Comparison of ENCODE assay signal across 11 cellular contexts in the genomic region with DNA sequence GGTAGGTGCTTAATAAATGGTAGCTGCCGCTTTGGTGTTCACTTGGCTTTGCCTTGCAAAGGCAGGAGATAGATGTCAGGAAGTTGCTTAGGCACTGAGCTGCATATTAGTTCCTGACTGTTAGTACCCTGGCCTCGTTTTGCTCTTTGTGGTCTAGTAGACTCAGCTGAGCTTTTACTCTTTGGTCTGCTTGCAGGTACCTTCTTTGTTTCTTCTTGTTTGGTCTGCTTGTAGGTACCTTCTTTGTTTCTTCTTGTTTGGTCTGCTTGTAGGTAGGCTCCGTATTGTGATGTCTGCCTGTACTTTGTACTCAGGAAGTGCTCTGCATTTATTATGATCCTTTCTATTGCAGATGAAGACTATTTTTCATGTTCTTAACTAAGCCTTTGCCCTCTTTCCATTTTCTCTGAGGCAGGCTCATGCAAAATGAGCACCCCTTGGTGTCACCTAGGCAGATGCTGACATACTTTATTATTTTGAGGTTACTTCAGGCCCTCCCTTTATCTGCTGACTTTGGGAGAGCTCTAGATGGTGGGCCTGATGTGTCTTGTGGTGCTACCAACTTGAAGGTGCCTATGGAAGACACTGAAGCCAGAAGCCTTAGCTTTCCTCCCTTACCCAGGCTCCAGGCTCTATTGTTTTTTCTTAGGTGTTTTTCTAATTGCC. TPM values are rescaled to one million over a fixed set of nuclear protein-coding genes. Genes with fewer than 3 reads are reported as not detected.
A peak's percentile ranks its signal among the peaks of the same experiment; 100 is the strongest.
DNase-seq lines count a peak whose midpoint lies in the region; ATAC-seq lines count a peak whose summit lies in the region.
"Had no signal": no experiment of that assay in that cellular context is flagged by ENCODE, and none has a peak within 500 bp of the region (broad histone marks: within the 10 kb centered on the region; RNA-seq: fewer than 3 reads in every experiment).

No MANE protein-coding gene starts in this region.

- no peak overlapping the region for H3K27ac ChIP-seq in CD4-positive, alpha-beta memory T cell (ENCODE audit: low read depth, low read length)

- no peaks in the 10 kb centered on the region for H3K9me3 Mint-ChIP-seq in CD4-positive, alpha-beta memory T cell
- no peaks in the 10 kb centered on the region for H3K9me3 Mint-ChIP-seq in activated CD8-positive, alpha-beta T cell treated with anti-CD3 and anti-CD28 coated beads, Interleukin-2, amount 10 ng/mL, durations not matched to agents 7 days and 5 days (ENCODE audit: insufficient read depth)

- no peaks in the 10 kb centered on the region for H3K27me3 Mint-ChIP-seq in CD4-positive, alpha-beta memory T cell
- H3K27me3 Mint-ChIP-seq in activated CD8-positive, alpha-beta T cell treated with anti-CD3 and anti-CD28 coated beads, Interleukin-2, amount 10 ng/mL, durations not matched to agents 7 days and 5 days (ENCODE audit: low read depth): no peaks in the 10 kb centered on the region

- H3K4me3 Mint-ChIP-seq in CD4-positive, alpha-beta memory T cell: peak overlapping the region in 7 of 8 donors; percentile 15 to 60 (median 45)
- H3K4me3 Mint-ChIP-seq in activated CD8-positive, alpha-beta T cell treated with anti-CD3 and anti-CD28 coated beads, Interleukin-2, amount 10 ng/mL, durations not matched to agents 7 days and 5 days: no peak overlapping the region

- DNase-seq in CD4-positive, alpha-beta memory T cell: peak in 4 of 5 donors; percentile 4 to 15 (median 12)
- DNase-seq in GDM1 (lab: John Stamatoyannopoulos, UW): peak; percentile 6
- DNase-seq in activated CD8-positive, alpha-beta T cell treated with anti-CD3 and anti-CD28 coated beads, Interleukin-2, amount 10 ng/mL, durations not matched to agents 7 days and 5 days: no peak
- DNase-seq in COR-L47 (lab: John Stamatoyannopoulos, UW): no peak
- DNase-seq: amniotic stem cell, DMS79 treated with DMSO at 0.1 percent for 48 hours, nucleus accumbens had no signal

- peak overlapping the region; percentile 33 to 89 (median 43) for H3K27ac Mint-ChIP-seq in CD4-positive, alpha-beta memory T cell
- H3K27ac Mint-ChIP-seq in activated CD8-positive, alpha-beta T cell treated with anti-CD3 and anti-CD28 coated beads, Interleukin-2, amount 10 ng/mL, durations not matched to agents 7 days and 5 days: peak overlapping the region; percentile 36

- H3K4me1 ChIP-seq in CD4-positive, alpha-beta memory T cell (ENCODE audit: insufficient read depth, low read length): peaks cover 29% of the 10 kb centered on the region
- H3K4me1 ChIP-seq in mucosa of stomach (ENCODE audit: control insufficient read depth, insufficient read depth, low read length): peaks cover 52% of the 10 kb centered on the region

- CTCF ChIA-PET in CD4-positive, alpha-beta memory T cell (lab: Charles Lee; ENCODE audit: partially characterized antibody): interaction anchor here (0.6 to 1.2 kb wide), 5 partner anchors 15 to 54 kb away, joined by 3 to 4 read pairs (median 3); no protein-coding TSS in a partner anchor
- CTCF ChIA-PET in activated CD8-positive, alpha-beta T cell treated with anti-CD3 and anti-CD28 coated beads, Interleukin-2, amount 10 ng/mL, durations not matched to agents 7 days and 5 days (lab: Charles Lee): interaction anchor here (1.1 kb wide), 2 partner anchors 8 to 28 kb away, joined by 3 read pairs; no protein-coding TSS in a partner anchor

- peak overlapping the region; percentile 35 for H3K9ac ChIP-seq in mucosa of stomach (ENCODE audit: low read length)

- H3K4me1 Mint-ChIP-seq in CD4-positive, alpha-beta memory T cell: peaks cover 29 to 55% (median 39%) of the 10 kb centered on the region in 4 donors
- H3K4me1 Mint-ChIP-seq in activated CD8-positive, alpha-beta T cell treated with anti-CD3 and anti-CD28 coated beads, Interleukin-2, amount 10 ng/mL, durations not matched to agents 7 days and 5 days (ENCODE audit: low read depth): peaks cover 39% of the 10 kb centered on the region

- ATAC-seq in activated CD8-positive, alpha-beta T cell treated with anti-CD3 and anti-CD28 coated beads, Interleukin-2, amount 10 ng/mL, durations not matched to agents 7 days and 5 days: peak; percentile 57
- ATAC-seq in GM18498 (IDR thresholded peaks at IDR 0.05; ENCODE audit: unreplicated experiment) (no peak), HG02588 (IDR thresholded peaks at IDR 0.05; ENCODE audit: unreplicated experiment) (no peak)
- ATAC-seq: HCT116 had no signal

- no peaks in the 10 kb centered on the region for H3K27me3 ChIP-seq in CD4-positive, alpha-beta memory T cell (ENCODE audit: insufficient read depth, low read length)
- H3K27me3 ChIP-seq in mucosa of stomach (ENCODE audit: control insufficient read depth, insufficient read depth, low read length): no peaks in the 10 kb centered on the region

- POLR2A ChIA-PET in CD4-positive, alpha-beta memory T cell (lab: Charles Lee; ENCODE audit: partially characterized antibody): no interaction called here
- POLR2A ChIA-PET in activated CD8-positive, alpha-beta T cell treated with anti-CD3 and anti-CD28 coated beads, Interleukin-2, amount 10 ng/mL, durations not matched to agents 7 days and 5 days (lab: Charles Lee): no interaction called here

- H3K36me3 Mint-ChIP-seq in CD4-positive, alpha-beta memory T cell: peaks cover 35 to 40% of the 10 kb centered on the region in 2 donors
- peaks cover 35% of the 10 kb centered on the region for H3K36me3 Mint-ChIP-seq in activated CD8-positive, alpha-beta T cell treated with anti-CD3 and anti-CD28 coated beads, Interleukin-2, amount 10 ng/mL, durations not matched to agents 7 days and 5 days (ENCODE audit: low read depth)

- peaks cover 8% of the 10 kb centered on the region for H3K36me3 ChIP-seq in CD4-positive, alpha-beta memory T cell (ENCODE audit: insufficient read depth, low read length)
- no peaks in the 10 kb centered on the region for H3K36me3 ChIP-seq in mucosa of stomach (ENCODE audit: control insufficient read depth, insufficient read depth, low read length)

- intact Hi-C loops in CD4-positive, alpha-beta memory T cell (cut with micrococcal nuclease): no loop called here

- H3K4me3 ChIP-seq in CD4-positive, alpha-beta memory T cell (ENCODE audit: low read length in 2 of 2): no peak overlapping the region
- no peak overlapping the region for H3K4me3 ChIP-seq in mucosa of stomach (ENCODE audit: low read length)

- H3K9me3 ChIP-seq in CD4-positive, alpha-beta memory T cell (ENCODE audit: control insufficient read depth in 1 of 2, low read length in 2 of 2): no peaks in the 10 kb centered on the region
- H3K9me3 ChIP-seq in mucosa of stomach (ENCODE audit: control insufficient read depth, low read length): no peaks in the 10 kb centered on the region

RNA-seq across cellular contexts. Expression of a gene that starts 6.0 kb away (rescaled TPM):
- total RNA-seq in CD4-positive, alpha-beta memory T cell: 10 to 100 TPM; 20.9 to 23.2 TPM
- 10 to 100 TPM; 44.2 to 44.5 TPM for polyA plus RNA-seq in CD4-positive, alpha-beta memory T cell
- total RNA-seq in activated CD8-positive, alpha-beta T cell treated with anti-CD3 and anti-CD28 coated beads, Interleukin-2, amount 10 ng/mL, durations not matched to agents 7 days and 5 days: 10 to 100 TPM; 47.8 to 51.8 TPM

Comparison
In these comparisons a context has a peak if more than half of its experiments do, and no peak if none do; other contexts are left out.
1. DNase-seq: peak in CD4-positive, alpha-beta memory T cell (4 of 5) and GDM1 (single experiment); none in activated CD8-positive, alpha-beta T cell treated with anti-CD3 and anti-CD28 coated beads, Interleukin-2, amount 10 ng/mL, durations not matched to agents 7 days and 5 days (single experiment) and COR-L47 (single experiment).